ENCODE assay signal across 33 cellular contexts in genomic region chr7:140383954-140384713, GRCh38. TPM values are rescaled to one million over a fixed set of nuclear protein-coding genes. Genes with fewer than 3 reads are reported as not detected.
DNase-seq lines count a peak whose midpoint lies in the region; TF ChIP-seq lines count a peak whose summit lies in the region.
"Had no signal": no experiment of that assay in that cellular context is flagged by ENCODE, and none has a peak within 500 bp of the region (broad histone marks: within the 10 kb centered on the region; RNA-seq: fewer than 3 reads in every experiment).

No MANE protein-coding gene starts in this region.

- no peaks in the 10 kb centered on the region for H3K27me3 Mint-ChIP-seq in activated CD4-positive, alpha-beta memory T cell treated with anti-CD3 and anti-CD28 coated beads for 36 hours
- H3K27me3 Mint-ChIP-seq in activated CD4-positive, alpha-beta memory T cell treated with anti-CD3 and anti-CD28 coated beads, Interleukin-2, amount 10 ng/mL, durations not matched to agents 7 days and 5 days, result no peaks in the 10 kb centered on the region
- H3K27me3 Mint-ChIP-seq: CD4-positive, alpha-beta memory T cell; central memory CD8-positive, alpha-beta T cell; memory B cell had no signal

- TF ChIP-seq CTCF in SK-N-SH (IDR thresholded peaks at IDR 0.05), result no peak

- peaks cover 13 to 66% (median 24%) of the 10 kb centered on the region in 11 experiments; a peak in 17 of 22 replicates for H4K20me1 ChIP-seq in BLaER1 treated with 17β-estradiol and CSF1 and Interleukin-3, amounts not matched to agents 10 nM and 100 nM
- peaks cover 42% of the 10 kb centered on the region for H4K20me1 ChIP-seq in SK-N-SH (ENCODE audit: insufficient read depth)

- CTCF ChIA-PET in activated CD4-positive, alpha-beta memory T cell treated with anti-CD3 and anti-CD28 coated beads for 36 hours (lab: Charles Lee), result interaction anchor here (0.9 to 1.2 kb wide), 2 partner anchors 8 to 631 kb away, joined by 3 to 6 read pairs; partner anchors contain the start of gene MRPS33
- CTCF ChIA-PET in activated CD4-positive, alpha-beta memory T cell treated with anti-CD3 and anti-CD28 coated beads, Interleukin-2, amount 10 ng/mL, durations not matched to agents 7 days and 5 days (lab: Charles Lee), result interaction anchor here (1.0 to 1.3 kb wide), 2 partner anchors 8 to 90 kb away, joined by 3 read pairs; no protein-coding TSS in a partner anchor
- CTCF ChIA-PET in SK-N-SH (lab: Yijun Ruan, JAX), result interaction anchor here (0.7 to 2.0 kb wide), 6 partner anchors 11 to 187 kb away, joined by 3 to 10 read pairs (median 3); partner anchors contain the start of gene SLC37A3
- CTCF ChIA-PET in HEK293T (lab: Yijun Ruan, JAX), result interaction anchor here (0.6 to 1.4 kb wide), 6 partner anchors 9 to 109 kb away, joined by 3 to 4 read pairs (median 3); no protein-coding TSS in a partner anchor

- H3K36me3 ChIP-seq in BLaER1 treated with 17β-estradiol and CSF1 and Interleukin-3, amounts not matched to agents 10 nM and 100 nM, result peaks cover 36 to 79% (median 65%) of the 10 kb centered on the region in 11 experiments
- peaks cover 11 to 15% of the 10 kb centered on the region in 2 experiments for H3K36me3 ChIP-seq in SK-N-SH (replicated peaks in 1 of 2; ENCODE audit: control insufficient read depth in 1 of 2, insufficient read depth in 2 of 2, low read length in 1 of 2)
- H3K36me3 ChIP-seq: ovary had no signal

- H3K27me3 ChIP-seq in BLaER1 treated with 17β-estradiol and CSF1 and Interleukin-3, amounts not matched to agents 10 nM and 100 nM, result no peaks in the 10 kb centered on the region; a peak in 1 of 22 replicates
- no peaks in the 10 kb centered on the region for H3K27me3 ChIP-seq in SK-N-SH (ENCODE audit: insufficient read depth)
- H3K27me3 ChIP-seq: adrenal gland, ovary had no signal

- no peak for TF ChIP-seq RAD21 in SK-N-SH (IDR thresholded peaks at IDR 0.05; ENCODE audit: low read length)

- WGBS in SK-N-SH (ENCODE audit: low lambda C conversion rate), result 96% methylated on average over 6 of the region's 6 CpGs

- H3K4me1 ChIP-seq in BLaER1 treated with 17β-estradiol and CSF1 and Interleukin-3, amounts not matched to agents 10 nM and 100 nM, result peaks cover 14 to 55% (median 30%) of the 10 kb centered on the region in 10 experiments
- no peaks in the 10 kb centered on the region for H3K4me1 ChIP-seq in SK-N-SH (ENCODE audit: control insufficient read depth in 1 of 2, insufficient read depth in 2 of 2, low read depth in 1 of 2, low read length in 1 of 2)
- H3K4me1 ChIP-seq: adrenal gland had no signal

- TF ChIP-seq EP300 in SK-N-SH (IDR thresholded peaks at IDR 0.05; ENCODE audit: borderline replicate concordance in 1 of 2, low read depth in 1 of 2, low read length in 1 of 2), result no peak

- H3K79me2 ChIP-seq in SK-N-SH (ENCODE audit: insufficient read depth), result peaks cover 33% of the 10 kb centered on the region

- intact Hi-C loops in activated CD4-positive, alpha-beta memory T cell treated with anti-CD3 and anti-CD28 coated beads for 36 hours (cut with micrococcal nuclease), result no loop called here

- POLR2A ChIA-PET in activated CD4-positive, alpha-beta memory T cell treated with anti-CD3 and anti-CD28 coated beads for 36 hours (lab: Charles Lee), result interaction anchor here (0.9 to 2.3 kb wide), 5 partner anchors 8 to 94 kb away, joined by 3 to 12 read pairs (median 7); partner anchors contain the start of gene SLC37A3
- POLR2A ChIA-PET in activated CD4-positive, alpha-beta memory T cell treated with anti-CD3 and anti-CD28 coated beads, Interleukin-2, amount 10 ng/mL, durations not matched to agents 7 days and 5 days (lab: Charles Lee), result interaction anchor here (0.6 to 4.1 kb wide), 6 partner anchors 8 to 94 kb away, joined by 3 to 25 read pairs (median 4); no protein-coding TSS in a partner anchor
- POLR2A ChIA-PET in SK-N-SH (lab: Yijun Ruan, JAX) (no interaction called here), HEK293T (lab: Yijun Ruan, JAX) (interaction anchor here (1.1 kb wide), 1 partner anchor 14 kb away, joined by 3 read pairs; the partner anchor contains the start of gene SLC37A3)

- H3K4me3 Mint-ChIP-seq in activated CD4-positive, alpha-beta memory T cell treated with anti-CD3 and anti-CD28 coated beads for 36 hours, result no peak overlapping the region
- no peak overlapping the region for H3K4me3 Mint-ChIP-seq in activated CD4-positive, alpha-beta memory T cell treated with anti-CD3 and anti-CD28 coated beads, Interleukin-2, amount 10 ng/mL, durations not matched to agents 7 days and 5 days
- H3K4me3 Mint-ChIP-seq: CD4-positive, alpha-beta memory T cell; central memory CD8-positive, alpha-beta T cell; memory B cell; nephron progenitor cell had no signal

- no peaks in the 10 kb centered on the region for H3K9me2 ChIP-seq in SK-N-SH

- H2AFZ ChIP-seq in SK-N-SH (ENCODE audit: low read depth), result no peak overlapping the region
- H2AFZ ChIP-seq: GM23248 had no signal

- peak overlapping the region in 6 of 11 experiments; percentile 57 to 84 (median 80); a peak in 10 of 22 replicates for H3K4me2 ChIP-seq in BLaER1 treated with 17β-estradiol and CSF1 and Interleukin-3, amounts not matched to agents 10 nM and 100 nM
- H3K4me2 ChIP-seq in SK-N-SH, result no peak overlapping the region
- H3K4me2 ChIP-seq: KMS-11 had no signal

- H3K9ac ChIP-seq in BLaER1 treated with 17β-estradiol and CSF1 and Interleukin-3, amounts not matched to agents 10 nM and 100 nM, result no peak overlapping the region
- H3K9ac ChIP-seq in SK-N-SH, result no peak overlapping the region
- H3K9ac ChIP-seq: GM23248, KMS-11 had no signal

- no peaks in the 10 kb centered on the region for H3K9me3 Mint-ChIP-seq in activated CD4-positive, alpha-beta memory T cell treated with anti-CD3 and anti-CD28 coated beads for 36 hours
- H3K9me3 Mint-ChIP-seq in activated CD4-positive, alpha-beta memory T cell treated with anti-CD3 and anti-CD28 coated beads, Interleukin-2, amount 10 ng/mL, durations not matched to agents 7 days and 5 days, result no peaks in the 10 kb centered on the region
- H3K9me3 Mint-ChIP-seq: CD4-positive, alpha-beta memory T cell; central memory CD8-positive, alpha-beta T cell; memory B cell; nephron progenitor cell had no signal

- no peak overlapping the region for H3K4me3 ChIP-seq in BLaER1 treated with 17β-estradiol and CSF1 and Interleukin-3, amounts not matched to agents 10 nM and 100 nM
- H3K4me3 ChIP-seq in SK-N-SH (ENCODE audit: low read depth in 2 of 2, low read length in 1 of 2), result no peak overlapping the region
- H3K4me3 ChIP-seq: adrenal gland, GM23248, ovary, skin epidermis had no signal

- peaks cover 49% of the 10 kb centered on the region for H3K4me1 Mint-ChIP-seq in activated CD4-positive, alpha-beta memory T cell treated with anti-CD3 and anti-CD28 coated beads for 36 hours (ENCODE audit: low read depth)
- peaks cover 32% of the 10 kb centered on the region for H3K4me1 Mint-ChIP-seq in activated CD4-positive, alpha-beta memory T cell treated with anti-CD3 and anti-CD28 coated beads, Interleukin-2, amount 10 ng/mL, durations not matched to agents 7 days and 5 days
- H3K4me1 Mint-ChIP-seq: central memory CD8-positive, alpha-beta T cell; memory B cell had no signal

- H3K9me3 ChIP-seq in BLaER1 treated with 17β-estradiol and CSF1 and Interleukin-3, amounts not matched to agents 10 nM and 100 nM (replicated peaks in 1 of 11), result no peaks in the 10 kb centered on the region; a peak in 1 of 22 replicates
- no peaks in the 10 kb centered on the region for H3K9me3 ChIP-seq in SK-N-SH
- H3K9me3 ChIP-seq: adrenal gland, ovary had no signal

- H3F3A ChIP-seq in SK-N-SH (replicated peaks; ENCODE audit: insufficient read depth), result no peaks in the 10 kb centered on the region

- peaks cover 30% of the 10 kb centered on the region for H3K36me3 Mint-ChIP-seq in activated CD4-positive, alpha-beta memory T cell treated with anti-CD3 and anti-CD28 coated beads for 36 hours
- H3K36me3 Mint-ChIP-seq in activated CD4-positive, alpha-beta memory T cell treated with anti-CD3 and anti-CD28 coated beads, Interleukin-2, amount 10 ng/mL, durations not matched to agents 7 days and 5 days (ENCODE audit: low read depth), result peaks cover 25% of the 10 kb centered on the region

- peak overlapping the region in 2 of 11 experiments; percentile 24 to 42; a peak in 2 of 22 replicates for H3K27ac ChIP-seq in BLaER1 treated with 17β-estradiol and CSF1 and Interleukin-3, amounts not matched to agents 10 nM and 100 nM
- H3K27ac ChIP-seq in SK-N-SH (ENCODE audit: low read depth in 2 of 2, low read length in 1 of 2), result no peak overlapping the region
- H3K27ac ChIP-seq: adrenal gland, GM23248, KMS-11, ovary, skin epidermis, WERI-Rb-1 had no signal

- no peak for DNase-seq in activated CD4-positive, alpha-beta memory T cell treated with anti-CD3 and anti-CD28 coated beads for 36 hours
- DNase-seq in activated CD4-positive, alpha-beta memory T cell treated with anti-CD3 and anti-CD28 coated beads, Interleukin-2, amount 10 ng/mL, durations not matched to agents 7 days and 5 days, result no peak
- peak; percentile 10 to 75 for DNase-seq in NCI-H2081 (lab: John Stamatoyannopoulos, UW)
- DNase-seq in mesenteric fat pad (ENCODE audit: low spot score), result peak; percentile 22
- DNase-seq in NCI-H1092 (lab: John Stamatoyannopoulos, UW), result no peak
- no peak for DNase-seq in SK-N-SH
- no peak for DNase-seq in HEK293T (ENCODE audit: extremely low spot score)
- DNase-seq: activated CD8-positive, alpha-beta memory T cell treated with anti-CD3 and anti-CD28 coated beads, Interleukin-2, amount 50 U/mL, for 4 hours; activated gamma-delta T cell treated with Interleukin-2 at 50 U/mL for 16 hours; adrenal gland; CD4-positive, alpha-beta memory T cell; EL; erythroblast; glutamatergic neuron; GM23248; MM.1S; NCI-H1436 treated with DMSO at 0.1 percent for 48 hours; NCI-H2107; NCI-H446; NCI-H774; nephron progenitor cell; ovary; SIG-M5; stimulated activated naive CD4-positive, alpha-beta T cell; T1000; WERI-Rb-1 had no signal

- H3K27ac Mint-ChIP-seq in activated CD4-positive, alpha-beta memory T cell treated with anti-CD3 and anti-CD28 coated beads for 36 hours, result peak overlapping the region; percentile 72
- no peak overlapping the region for H3K27ac Mint-ChIP-seq in activated CD4-positive, alpha-beta memory T cell treated with anti-CD3 and anti-CD28 coated beads, Interleukin-2, amount 10 ng/mL, durations not matched to agents 7 days and 5 days
- H3K27ac Mint-ChIP-seq: memory B cell had no signal

RNA-seq across cellular contexts. Expression of gene SLC37A3, which starts 14.2 kb away (rescaled TPM):
- total RNA-seq in activated CD4-positive, alpha-beta memory T cell treated with anti-CD3 and anti-CD28 coated beads for 36 hours, result 10 to 100 TPM; 74.5 to 74.7 TPM
- total RNA-seq in activated CD4-positive, alpha-beta memory T cell treated with anti-CD3 and anti-CD28 coated beads, Interleukin-2, amount 10 ng/mL, durations not matched to agents 7 days and 5 days, result 10 to 100 TPM; 28.8 to 30.7 TPM
- total RNA-seq in mesenteric fat pad, result 45.6 TPM
- polyA plus RNA-seq in SK-N-SH (2012; rRNA removed), result 53.3 and 73.2 TPM in 2 replicates
- 43.8 and 46.5 TPM in 2 replicates for polyA plus RNA-seq in SK-N-SH (2012; cell fraction: cytosol; rRNA removed)
- 102 and 188 TPM in 2 replicates for polyA plus RNA-seq in SK-N-SH (2012; cell fraction: nucleus; rRNA removed)

RNA-seq across cellular contexts. Expression of gene RAB19, which starts 19.7 kb away (rescaled TPM):
- 10 to 100 TPM; 13.3 to 14.5 TPM for total RNA-seq in activated CD4-positive, alpha-beta memory T cell treated with anti-CD3 and anti-CD28 coated beads for 36 hours
- 1 to 10 TPM; 4.3 to 4.8 TPM for total RNA-seq in activated CD4-positive, alpha-beta memory T cell treated with anti-CD3 and anti-CD28 coated beads, Interleukin-2, amount 10 ng/mL, durations not matched to agents 7 days and 5 days
- total RNA-seq in mesenteric fat pad, result not detected
- not detected in 2 replicates for polyA plus RNA-seq in SK-N-SH (2012; rRNA removed)
- 0.04 TPM in 1 of 2 replicates, not detected in the other for polyA plus RNA-seq in SK-N-SH (2012; cell fraction: cytosol; rRNA removed)
- 0.13 TPM in 1 of 2 replicates, not detected in the other for polyA plus RNA-seq in SK-N-SH (2012; cell fraction: nucleus; rRNA removed)
- total RNA-seq: adrenal gland, GM23248, left lobe of liver, temporal lobe had no signal
- polyA plus RNA-seq: adrenal gland, GM23248, ovary had no signal

Comparison
In these comparisons a context has a peak if more than half of its experiments do, and no peak if none do; other contexts are left out.
1. DNase-seq: peak in NCI-H2081 (2 of 2) and mesenteric fat pad (single experiment); none in activated CD4-positive, alpha-beta memory T cell treated with anti-CD3 and anti-CD28 coated beads for 36 hours (single experiment), activated CD4-positive, alpha-beta memory T cell treated with anti-CD3 and anti-CD28 coated beads, Interleukin-2, amount 10 ng/mL, durations not matched to agents 7 days and 5 days (single experiment), NCI-H1092 (single experiment), SK-N-SH (single experiment) and HEK293T (single experiment).